19 cellular contexts compared by ENCODE assay signal in the genomic region with DNA sequence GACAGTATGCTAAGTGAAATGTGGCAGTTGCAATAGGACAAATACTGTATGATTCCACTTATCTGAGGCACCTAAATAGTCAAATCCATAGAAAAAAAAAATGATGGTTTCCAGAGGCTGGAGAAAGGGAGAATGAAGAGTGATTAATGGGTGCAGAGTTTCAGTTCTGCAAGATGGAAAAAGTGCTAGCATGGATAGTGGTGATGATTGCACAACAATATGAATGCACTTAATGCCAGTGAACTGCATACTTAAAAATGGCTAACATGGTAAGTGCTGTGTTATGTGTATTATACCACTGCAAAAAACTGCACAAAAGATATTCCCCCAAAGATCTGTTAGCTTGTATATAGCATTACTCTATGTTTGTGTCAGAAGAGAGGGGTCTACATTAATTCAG.
"Had no signal": no experiment of that assay in that cellular context is flagged by ENCODE, and none has a peak within 500 bp of the region (broad histone marks: within the 10 kb centered on the region; RNA-seq: fewer than 3 reads in every experiment).

No MANE protein-coding gene starts in this region.

- H3K27me3 ChIP-seq: body of pancreas, pancreas, sigmoid colon, tibial artery had no signal

- H3K36me3 ChIP-seq: lower lobe of right lung, neutrophil, pancreas, sigmoid colon, tibial artery had no signal

- H3K27ac Mint-ChIP-seq: activated CD4-positive, alpha-beta memory T cell treated with anti-CD3 and anti-CD28 coated beads, Interleukin-2, amount 10 ng/mL, durations not matched to agents 7 days and 5 days; activated CD8-positive, alpha-beta memory T cell treated with anti-CD3 and anti-CD28 coated beads, Interleukin-2, amount 10 ng/mL, durations not matched to agents 7 days and 5 days; activated naive CD8-positive, alpha-beta T cell treated with anti-CD3 and anti-CD28 coated beads for 36 hours; activated T-helper 17 cell treated with anti-CD3 and anti-CD28 coated beads, Interleukin-2, amount 50 U/mL, for 72 hours; effector memory CD8-positive, alpha-beta T cell; natural killer cell; WTC11 had no signal

- FAIRE-seq: pancreas, TTC549 had no signal

- H3K36me3 Mint-ChIP-seq: activated CD8-positive, alpha-beta memory T cell treated with anti-CD3 and anti-CD28 coated beads, Interleukin-2, amount 10 ng/mL, durations not matched to agents 7 days and 5 days; activated naive CD8-positive, alpha-beta T cell treated with anti-CD3 and anti-CD28 coated beads for 36 hours; natural killer cell; WTC11 had no signal

- DNase-seq: activated CD4-positive, alpha-beta memory T cell treated with anti-CD3 and anti-CD28 coated beads, Interleukin-2, amount 10 ng/mL, durations not matched to agents 7 days and 5 days; activated CD4-positive, alpha-beta T cell treated with anti-CD3 and anti-CD28 coated beads for 4 hours; activated CD8-positive, alpha-beta memory T cell treated with anti-CD3 and anti-CD28 coated beads, Interleukin-2, amount 10 ng/mL, durations not matched to agents 7 days and 5 days; activated naive CD4-positive, alpha-beta T cell; activated naive CD8-positive, alpha-beta T cell treated with anti-CD3 and anti-CD28 coated beads for 36 hours; body of pancreas; effector memory CD8-positive, alpha-beta T cell; lower lobe of right lung; natural killer cell; pancreas; sigmoid colon; stimulated activated CD8-positive, alpha-beta memory T cell treated with anti-CD3 and anti-CD28 coated beads, Interleukin-4, amount 100 ng/mL, for 48 hours; stimulated activated naive CD8-positive, alpha-beta T cell treated with anti-CD3 and anti-CD28 coated beads, Interleukin-15, Interleukin-2, amounts not matched to agents 100 U/mL and 50 U/mL, for 24 hours; substantia nigra; tibial artery had no signal

- H3K9me3 ChIP-seq: body of pancreas, lower lobe of right lung, neutrophil, pancreas, tibial artery had no signal

- H3K4me3 Mint-ChIP-seq: activated CD4-positive, alpha-beta memory T cell treated with anti-CD3 and anti-CD28 coated beads, Interleukin-2, amount 10 ng/mL, durations not matched to agents 7 days and 5 days; activated CD8-positive, alpha-beta memory T cell treated with anti-CD3 and anti-CD28 coated beads, Interleukin-2, amount 10 ng/mL, durations not matched to agents 7 days and 5 days; activated naive CD8-positive, alpha-beta T cell treated with anti-CD3 and anti-CD28 coated beads for 36 hours; activated T-helper 17 cell treated with anti-CD3 and anti-CD28 coated beads, Interleukin-2, amount 50 U/mL, for 72 hours; effector memory CD8-positive, alpha-beta T cell; natural killer cell; WTC11 had no signal

- ATAC-seq: activated CD8-positive, alpha-beta memory T cell treated with anti-CD3 and anti-CD28 coated beads, Interleukin-2, amount 10 ng/mL, durations not matched to agents 7 days and 5 days; activated T-helper 17 cell treated with anti-CD3 and anti-CD28 coated beads, Interleukin-2, amount 50 U/mL, for 72 hours; body of pancreas; effector memory CD8-positive, alpha-beta T cell; natural killer cell; pancreas; stimulated activated naive CD8-positive, alpha-beta T cell treated with anti-CD3 and anti-CD28 coated beads, Interleukin-15, Interleukin-2, amounts not matched to agents 100 U/mL and 50 U/mL, for 24 hours; WTC11 had no signal

- H3K27me3 Mint-ChIP-seq: activated CD8-positive, alpha-beta memory T cell treated with anti-CD3 and anti-CD28 coated beads, Interleukin-2, amount 10 ng/mL, durations not matched to agents 7 days and 5 days had no signal

- H3K4me1 Mint-ChIP-seq: activated CD4-positive, alpha-beta memory T cell treated with anti-CD3 and anti-CD28 coated beads, Interleukin-2, amount 10 ng/mL, durations not matched to agents 7 days and 5 days; activated CD8-positive, alpha-beta memory T cell treated with anti-CD3 and anti-CD28 coated beads, Interleukin-2, amount 10 ng/mL, durations not matched to agents 7 days and 5 days; activated naive CD8-positive, alpha-beta T cell treated with anti-CD3 and anti-CD28 coated beads for 36 hours; activated T-helper 17 cell treated with anti-CD3 and anti-CD28 coated beads, Interleukin-2, amount 50 U/mL, for 72 hours; natural killer cell had no signal

- H3K4me1 ChIP-seq: lower lobe of right lung, pancreas, sigmoid colon had no signal

- H3K27ac ChIP-seq: body of pancreas, lower lobe of right lung, neutrophil, pancreas, sigmoid colon had no signal

- H3K9me3 Mint-ChIP-seq: activated CD4-positive, alpha-beta memory T cell treated with anti-CD3 and anti-CD28 coated beads, Interleukin-2, amount 10 ng/mL, durations not matched to agents 7 days and 5 days; activated naive CD8-positive, alpha-beta T cell treated with anti-CD3 and anti-CD28 coated beads for 36 hours; activated T-helper 17 cell treated with anti-CD3 and anti-CD28 coated beads, Interleukin-2, amount 50 U/mL, for 72 hours; effector memory CD8-positive, alpha-beta T cell; natural killer cell had no signal

- H3K4me3 ChIP-seq: body of pancreas, lower lobe of right lung, pancreas, sigmoid colon, tibial artery had no signal
